25 cellular contexts compared by ENCODE assay signal in the genomic region with DNA sequence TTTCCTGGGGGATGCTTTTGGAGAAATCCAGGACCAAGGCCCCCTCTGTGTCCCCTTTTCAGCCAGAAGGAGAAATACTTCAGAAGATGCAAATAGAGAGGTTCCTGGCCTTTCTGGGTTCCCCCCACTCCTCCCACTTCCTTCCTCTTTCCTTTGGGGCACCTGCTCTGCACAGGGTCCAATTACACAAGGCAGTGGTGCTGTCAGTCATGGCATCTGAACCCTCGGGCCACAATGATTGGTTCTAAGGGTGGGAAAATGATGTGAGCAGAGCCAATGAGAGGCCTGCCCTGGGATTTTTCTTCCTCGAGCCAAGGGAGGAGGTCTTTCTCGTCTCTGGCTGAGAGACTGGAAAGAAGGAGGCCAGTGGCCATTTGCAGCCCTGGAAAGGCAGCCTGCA.
"Had no signal": no experiment of that assay in that cellular context is flagged by ENCODE, and none has a peak within 500 bp of the region (broad histone marks: within the 10 kb centered on the region; RNA-seq: fewer than 3 reads in every experiment).

No MANE protein-coding gene starts in this region.

- H3K27ac ChIP-seq: adrenal gland, ascending aorta, esophagus muscularis mucosa, hepatocyte, left ventricle myocardium inferior, pancreas, psoas muscle, right atrium auricular region, transverse colon, uterus had no signal

- H3K9me3 ChIP-seq: adrenal gland, ascending aorta, pancreas, psoas muscle, transverse colon, uterus had no signal

- H3K36me3 ChIP-seq: adrenal gland, ascending aorta, esophagus muscularis mucosa, left ventricle myocardium inferior, pancreas, right atrium auricular region, transverse colon, uterus had no signal

- H3K4me2 ChIP-seq: hepatocyte had no signal

- H3K4me1 ChIP-seq: adrenal gland, ascending aorta, esophagus muscularis mucosa, left ventricle myocardium inferior, pancreas, psoas muscle, right atrium auricular region, transverse colon, uterus had no signal

- ATAC-seq: effector memory CD8-positive, alpha-beta T cell; natural killer cell; pancreas; psoas muscle; WTC11 had no signal

- H2AFZ ChIP-seq: hepatocyte had no signal

- H3K79me2 ChIP-seq: hepatocyte had no signal

- DNase-seq: activated gamma-delta T cell treated with Interleukin-2 at 50 U/mL for 16 hours; activated T-cell treated with anti-CD3 and anti-CD28 coated beads, Interleukin-2, amount 50 U/mL, for 1 hour; adrenal gland; central memory CD4-positive, alpha-beta T cell; effector memory CD8-positive, alpha-beta T cell; glutamatergic neuron; kidney glomerular epithelial cell; left ventricle myocardium inferior; mammary epithelial cell; midbrain; natural killer cell; pancreas; psoas muscle; stimulated activated CD4-positive, alpha-beta T cell treated with anti-CD3 and anti-CD28 coated beads, Interleukin-12 subunit alpha, Interleukin-12 subunit beta, amount 100 ng/mL, for 4 hours; stimulated activated CD4-positive, alpha-beta T cell treated with anti-CD3 and anti-CD28 coated beads, Interleukin-4, amount 100 ng/mL, for 4 hours; substantia nigra; T1000; transverse colon; uterus had no signal

- FAIRE-seq: frontal cortex, pancreas had no signal

- H3K4me3 ChIP-seq: adrenal gland, ascending aorta, esophagus muscularis mucosa, hepatocyte, left ventricle myocardium inferior, pancreas, psoas muscle, right atrium auricular region, transverse colon, uterus had no signal

- H3K27me3 ChIP-seq: ascending aorta, hepatocyte, pancreas, right atrium auricular region, transverse colon, uterus had no signal
